Comparison of ENCODE assay signal across 19 cellular contexts in genomic region chr10:92126100-92126650, GRCh38.
DNase-seq lines count a peak whose midpoint lies in the region; ATAC-seq and TF ChIP-seq lines count a peak whose summit lies in the region.
"Had no signal": no experiment of that assay in that cellular context is flagged by ENCODE, and none has a peak within 500 bp of the region (broad histone marks: within the 10 kb centered on the region; RNA-seq: fewer than 3 reads in every experiment).

No MANE protein-coding gene starts in this region.

- H3K27ac ChIP-seq in gastroesophageal sphincter = peak overlapping the region in 2 of 4 donors; percentile 9 to 73
- H3K27ac ChIP-seq: HL-60 had no signal

- H3K9me3 ChIP-seq in gastroesophageal sphincter = no peaks in the 10 kb centered on the region
- H3K9me3 ChIP-seq: left lung had no signal

- ATAC-seq in gastroesophageal sphincter (no peak), HG03565 (IDR thresholded peaks at IDR 0.05; ENCODE audit: unreplicated experiment) (no peak)
- ATAC-seq: left lung; sciatic nerve; stimulated activated naive CD8-positive, alpha-beta T cell treated with anti-CD3 and anti-CD28 coated beads, Interleukin-15, amount 100 ng/mL, for 72 hours had no signal

- no peaks in the 10 kb centered on the region for H3K27me3 ChIP-seq in gastroesophageal sphincter
- H3K27me3 ChIP-seq: left lung had no signal

- no peak for TF ChIP-seq EP300 in gastroesophageal sphincter (IDR thresholded peaks at IDR 0.05)

- no peak for TF ChIP-seq CTCF in gastroesophageal sphincter (IDR thresholded peaks at IDR 0.05)

- WGBS in gastroesophageal sphincter (ENCODE audit: low coverage in 1 of 2), 2 donors = 23 to 33% methylated on average over 2 of the region's 2 CpGs

- no peaks in the 10 kb centered on the region for H3K36me3 ChIP-seq in gastroesophageal sphincter
- H3K36me3 ChIP-seq: left lung had no signal

- H3K4me1 ChIP-seq in gastroesophageal sphincter = peaks cover 12 to 66% (median 30%) of the 10 kb centered on the region in 3 donors

- H3K4me3 ChIP-seq in gastroesophageal sphincter = no peak overlapping the region
- H3K4me3 ChIP-seq: left lung had no signal

- no peak for TF ChIP-seq POLR2A in gastroesophageal sphincter (IDR thresholded peaks at IDR 0.05)

- DNase-seq in Daoy (ENCODE audit: low read depth) (peak; percentile 2), RPMI7951 (ENCODE audit: low read depth) (peak; percentile 66), dermis blood vessel endothelial cell (peak; percentile 20), myocyte (ENCODE audit: low read depth) (peak; percentile 79), midbrain (lab: John Stamatoyannopoulos, UW) (no peak), islet precursor cell (no peak)
- DNase-seq: activated CD4-positive, alpha-beta T cell treated with anti-CD3 and anti-CD28 coated beads for 1 hour; CD8-positive, alpha-beta memory T cell; DMS79 treated with DMSO at 0.1 percent for 48 hours; left lung; NCI-H1092; NCI-H2107; NCI-H524 treated with DMSO at 0.1 percent for 48 hours; nucleus accumbens; stimulated activated naive CD8-positive, alpha-beta T cell treated with anti-CD3 and anti-CD28 coated beads, Interleukin-15, amount 100 ng/mL, for 72 hours had no signal

Comparison
In these comparisons a context has a peak if more than half of its experiments do, and no peak if none do; other contexts are left out.
1. DNase-seq: peak in Daoy (single experiment), RPMI7951 (single experiment), dermis blood vessel endothelial cell (single experiment) and myocyte (single experiment); none in midbrain (single experiment) and islet precursor cell (single experiment).